Comparison of ENCODE assay signal across 10 cellular contexts in the genomic region with DNA sequence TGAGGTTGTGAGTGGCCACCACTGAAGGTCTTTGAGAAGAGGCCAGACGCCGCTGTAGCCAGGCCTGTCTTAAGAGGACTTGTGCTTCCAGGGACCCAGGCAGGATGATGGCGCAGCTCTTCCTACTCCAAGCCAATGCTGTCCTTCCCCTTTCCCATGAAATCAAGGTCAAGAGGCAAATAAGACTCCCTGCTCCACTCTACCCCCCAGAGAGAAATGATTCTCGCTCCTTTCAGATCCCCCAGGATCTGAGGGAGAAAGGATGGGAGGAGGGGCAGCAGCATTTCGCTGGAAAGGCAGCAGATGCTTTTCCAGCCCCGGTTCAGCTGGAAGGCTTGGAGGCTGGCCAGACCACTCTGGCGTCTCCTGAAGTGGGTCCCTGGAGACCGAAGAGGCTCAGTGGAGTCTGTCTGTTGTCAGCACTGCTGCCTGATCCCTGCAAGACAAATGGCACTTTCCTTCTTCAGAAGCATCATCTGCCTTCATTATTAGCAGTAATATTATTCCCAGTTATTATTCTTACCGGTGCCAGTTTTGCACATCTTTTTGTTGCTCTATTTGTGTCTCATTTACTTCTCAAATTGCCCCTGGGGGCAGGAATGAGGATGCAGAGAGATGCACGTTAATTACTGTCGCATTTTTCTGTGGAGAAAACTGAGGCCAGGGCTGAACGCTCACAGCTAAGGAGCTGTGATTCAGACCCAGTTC. TPM values are rescaled to one million over a fixed set of nuclear protein-coding genes. Genes with fewer than 3 reads are reported as not detected.
DNase-seq lines count a peak whose midpoint lies in the region; ATAC-seq, FAIRE-seq and TF ChIP-seq lines count a peak whose summit lies in the region.
"Had no signal": no experiment of that assay in that cellular context is flagged by ENCODE, and none has a peak within 500 bp of the region (broad histone marks: within the 10 kb centered on the region; RNA-seq: fewer than 3 reads in every experiment).

No MANE protein-coding gene starts in this region.

- TF ChIP-seq CTCF in glutamatergic neuron (IDR thresholded peaks at IDR 0.05; ENCODE audit: partially characterized antibody, unreplicated experiment) (peak; percentile 16), smooth muscle cell (IDR thresholded peaks at IDR 0.05; ENCODE audit: borderline replicate concordance, insufficient read depth, poor library complexity, severe bottlenecking) (peak; percentile 27)

- H3K4me1 ChIP-seq in smooth muscle cell (ENCODE audit: low read depth) = peaks cover 8% of the 10 kb centered on the region
- H3K4me1 ChIP-seq in small intestine (ENCODE audit: control insufficient read depth in 2 of 2, insufficient read depth in 1 of 2, low read depth in 1 of 2, low read length in 1 of 2) = no peaks in the 10 kb centered on the region

- H3K4me3 ChIP-seq in H7 (ENCODE audit: insufficient read depth, low read depth, low read length) = no peak overlapping the region
- H3K4me3 ChIP-seq in smooth muscle cell = no peak overlapping the region
- no peak overlapping the region for H3K4me3 ChIP-seq in small intestine (ENCODE audit: low read depth in 1 of 2, low read length in 2 of 2)

- H3K9me3 Mint-ChIP-seq in glutamatergic neuron (ENCODE audit: unreplicated experiment) = peaks cover 57% of the 10 kb centered on the region

- peaks cover 42% of the 10 kb centered on the region for H3K27me3 Mint-ChIP-seq in glutamatergic neuron (ENCODE audit: unreplicated experiment)

- no peaks in the 10 kb centered on the region for H3K79me2 ChIP-seq in smooth muscle cell (ENCODE audit: low read depth)

- H3K4me2 ChIP-seq in smooth muscle cell = peak overlapping the region; percentile 69

- H3K27ac ChIP-seq in smooth muscle cell (ENCODE audit: low read depth) (peak overlapping the region; percentile 50), small intestine (ENCODE audit: low read depth in 1 of 2, low read length in 1 of 2) (no peak overlapping the region)

- H2AFZ ChIP-seq in smooth muscle cell (ENCODE audit: low read depth) = no peak overlapping the region

- H3K9ac ChIP-seq in smooth muscle cell (ENCODE audit: low read depth) = no peak overlapping the region

- 0 out of 2 replicates have a peak, but pooled peaks cover 1% of the 10 kb centered on the region for H3K36me3 ChIP-seq in H7 (replicated peaks; ENCODE audit: control insufficient read depth, insufficient read depth, low read length)
- H3K36me3 ChIP-seq in smooth muscle cell (ENCODE audit: low read depth) = no peaks in the 10 kb centered on the region
- H3K36me3 ChIP-seq in small intestine (ENCODE audit: control insufficient read depth in 2 of 2, insufficient read depth in 2 of 2, low read length in 2 of 2) = no peaks in the 10 kb centered on the region

- peaks cover 21% of the 10 kb centered on the region for H3K36me3 Mint-ChIP-seq in glutamatergic neuron (ENCODE audit: unreplicated experiment)

- DNase-seq in H7 (peak; percentile 56), NCI-H748 treated with DMSO at 0.1 percent for 48 hours (lab: John Stamatoyannopoulos, UW) (peak; percentile 40), glutamatergic neuron (peak; percentile 88), smooth muscle cell (lab: John Stamatoyannopoulos, UW; ENCODE audit: unreplicated experiment) (peak; percentile 30), RPMI8226 (no peak), small intestine (no peak), CD1c-positive myeloid dendritic cell (ENCODE audit: extremely low spot score) (no peak)

- peak overlapping the region; percentile 96 for H3K27ac Mint-ChIP-seq in glutamatergic neuron (ENCODE audit: unreplicated experiment)

- H4K20me1 ChIP-seq in smooth muscle cell (ENCODE audit: low read depth) = peaks cover 3% of the 10 kb centered on the region

- H3F3A ChIP-seq in smooth muscle cell (ENCODE audit: low read depth) = peaks cover 3% of the 10 kb centered on the region

- 35% methylated on average over 12 of the region's 12 CpGs for WGBS in smooth muscle cell (ENCODE audit: low lambda C conversion rate)
- WGBS in small intestine, 3 donors = 52 to 65% (median 63%) methylated on average over 12 of the region's 12 CpGs

- no peak for FAIRE-seq in small intestine (lab: Jason Lieb, UNC)
- FAIRE-seq: GM18507, islet of Langerhans had no signal

- ATAC-seq in HG02642 (IDR thresholded peaks at IDR 0.05; ENCODE audit: poor library complexity, unreplicated experiment) = no peak

- H3K9me3 ChIP-seq in smooth muscle cell (replicated peaks; ENCODE audit: low read depth) (no peaks in the 10 kb centered on the region), small intestine (ENCODE audit: control insufficient read depth, low read depth) (no peaks in the 10 kb centered on the region)

- peaks cover 78% of the 10 kb centered on the region for H3K4me1 Mint-ChIP-seq in glutamatergic neuron (ENCODE audit: low read depth, unreplicated experiment)

- H3K4me3 Mint-ChIP-seq in glutamatergic neuron (ENCODE audit: unreplicated experiment) = peak overlapping the region; percentile 72

- H3K27me3 ChIP-seq in H7 (ENCODE audit: control insufficient read depth, insufficient read depth, low read length) (no peaks in the 10 kb centered on the region), smooth muscle cell (ENCODE audit: low read depth) (no peaks in the 10 kb centered on the region), small intestine (ENCODE audit: control insufficient read depth in 2 of 2, insufficient read depth in 2 of 2, low read length in 2 of 2) (no peaks in the 10 kb centered on the region)

RNA-seq across cellular contexts. Expression of a gene that starts 51.4 kb away (rescaled TPM):
- total RNA-seq in H7 (2014; rRNA removed; shearing (Covaris generic)) = 12.1 and 12.5 TPM in 2 replicates
- total RNA-seq in glutamatergic neuron (ENCODE audit: unreplicated experiment) (552 TPM), smooth muscle cell (35.5 and 36.3 TPM in 2 replicates)
- polyA plus RNA-seq in smooth muscle cell (23.9 and 38.0 TPM in 2 replicates), small intestine (10 to 100 TPM in 1 of 3 donors, 1 to 10 TPM in 1, under 1 TPM in 1; 0.45 to 10.1 (median 1.4) TPM)

Comparison
In these comparisons a context has a peak if more than half of its experiments do, and no peak if none do; other contexts are left out.
1. DNase-seq: peak in H7 (single experiment), NCI-H748 treated with DMSO at 0.1 percent for 48 hours (single experiment), glutamatergic neuron (single experiment) and smooth muscle cell (single experiment); none in RPMI8226 (single experiment), small intestine (single experiment) and CD1c-positive myeloid dendritic cell (single experiment).
2. RNA of a gene that starts 51.4 kb away (total RNA-seq): 552 TPM in glutamatergic neuron (single experiment); 35.5 to 36.3 TPM in smooth muscle cell and 12.1 to 12.5 TPM in H7; every median in the first group is over 10 times any median in the second.